Comparison of ENCODE assay signal across 8 cellular contexts in genomic region chr5:110441035-110441434, GRCh38.
DNase-seq lines count a peak whose midpoint lies in the region; ATAC-seq, FAIRE-seq and TF ChIP-seq lines count a peak whose summit lies in the region.

No MANE protein-coding gene starts in this region.

- H4K91ac ChIP-seq in IMR-90 (ENCODE audit: insufficient read depth, low read depth, low read length): no peak overlapping the region

- intact Hi-C loops in IMR-90 (cut with micrococcal nuclease): loop anchor here (1.0 to 10.0 kb wide), 2 partner anchors 184 to 274 kb away; no protein-coding TSS in a partner anchor

- no peaks in the 10 kb centered on the region for H3K36me3 Mint-ChIP-seq in natural killer cell treated with Interleukin-12 subunit alpha and Interleukin-12 subunit beta and Interleukin-15 and Interleukin-18, amount 100 ng/mL, for 72 hours

- H3K4me3 Mint-ChIP-seq in natural killer cell treated with Interleukin-12 subunit alpha and Interleukin-12 subunit beta and Interleukin-15 and Interleukin-18, amount 100 ng/mL, for 72 hours: no peak overlapping the region

- DNase-seq in D721Med (ENCODE audit: insufficient read length, low spot score) (no peak), IMR-90 (peak; percentile 31), adipocyte (ENCODE audit: low read depth) (peak; percentile 75), myocyte (ENCODE audit: low read depth) (peak; percentile 62), NCI-H2029 (lab: John Stamatoyannopoulos, UW) (no peak), ureter (ENCODE audit: low spot score) (no peak)
- DNase-seq in natural killer cell treated with Interleukin-12 subunit alpha and Interleukin-12 subunit beta and Interleukin-15 and Interleukin-18, amount 100 ng/mL, for 72 hours (ENCODE audit: low spot score): no peak

- peak; percentile 58 for ATAC-seq in GM19438 (IDR thresholded peaks at IDR 0.05; ENCODE audit: low read depth, unreplicated experiment)
- peak; percentile 66 for ATAC-seq in IMR-90 (ENCODE audit: low read depth)
- ATAC-seq in natural killer cell treated with Interleukin-12 subunit alpha and Interleukin-12 subunit beta and Interleukin-15 and Interleukin-18, amount 100 ng/mL, for 72 hours: no peak

- no TSS peak for BruUV-seq in IMR-90 (replicated peaks; lab: Mats Ljungman, UMichigan)

- peak; percentile 60 for TF ChIP-seq RAD21 in IMR-90 (IDR thresholded peaks at IDR 0.05; ENCODE audit: low read length)

- no peaks in the 10 kb centered on the region for H3K4me1 Mint-ChIP-seq in natural killer cell treated with Interleukin-12 subunit alpha and Interleukin-12 subunit beta and Interleukin-15 and Interleukin-18, amount 100 ng/mL, for 72 hours (ENCODE audit: low read depth in 2 of 2)

- whole genome bisulfite sequencing in IMR-90 (ENCODE audit: extremely low coverage in 2 of 2, insufficient read length in 1 of 2), 2 experiments: 20% methylated on average over 1 of the region's 2 CpGs; no CpG with 5 or more reads in 1 of the 2 experiments

- H3K27ac ChIP-seq in IMR-90 (ENCODE audit: insufficient read depth, low read length): no peak overlapping the region

- no peak for FAIRE-seq in D721Med (lab: Jason Lieb, UNC)

- in situ Hi-C loops in IMR-90 (cut with MboI; ENCODE audit: low sequenced_read_pairs): no loop called here

- no peaks in the 10 kb centered on the region for H4K20me1 ChIP-seq in IMR-90 (ENCODE audit: insufficient read depth, low read length)

- H3K27me3 Mint-ChIP-seq in natural killer cell treated with Interleukin-12 subunit alpha and Interleukin-12 subunit beta and Interleukin-15 and Interleukin-18, amount 100 ng/mL, for 72 hours: no peaks in the 10 kb centered on the region

- no peaks in the 10 kb centered on the region; the same call in 1 of the 2 replicates for H3K9me3 ChIP-seq in IMR-90 (ENCODE audit: control insufficient read depth, insufficient read depth, low read length)
- no peaks in the 10 kb centered on the region for H3K9me3 ChIP-seq in adipocyte (ENCODE audit: control insufficient read depth, low read length)

- no peak overlapping the region for H2AFZ ChIP-seq in IMR-90 (replicated peaks; ENCODE audit: low read length, poor library complexity)

- no peak overlapping the region for H3K4me3 ChIP-seq in IMR-90 (ENCODE audit: insufficient read depth, low read depth, low read length)
- H3K4me3 ChIP-seq in adipocyte (ENCODE audit: low read length): no peak overlapping the region

- H3K14ac ChIP-seq in IMR-90 (replicated peaks; ENCODE audit: low read depth, low read length): no peak overlapping the region

- no peak overlapping the region for H3K23ac ChIP-seq in IMR-90 (ENCODE audit: low read depth, low read length)

- H2BK15ac ChIP-seq in IMR-90 (ENCODE audit: low read depth, low read length): no peak overlapping the region

- H3K27me3 ChIP-seq in IMR-90 (ENCODE audit: control insufficient read depth, insufficient read depth, low read length) (no peaks in the 10 kb centered on the region), adipocyte (replicated peaks; ENCODE audit: control insufficient read depth, insufficient read depth, low read length) (no peaks in the 10 kb centered on the region)

- no peaks in the 10 kb centered on the region for H3K79me1 ChIP-seq in IMR-90 (ENCODE audit: low read depth in 1 of 2, low read length in 2 of 2)

- no peak overlapping the region for H2BK5ac ChIP-seq in IMR-90 (ENCODE audit: low read depth, low read length, poor library complexity, severe bottlenecking)

- H3K56ac ChIP-seq in IMR-90 (ENCODE audit: extremely low read depth, insufficient read depth, low read length): no peak overlapping the region

- H3K27ac Mint-ChIP-seq in natural killer cell treated with Interleukin-12 subunit alpha and Interleukin-12 subunit beta and Interleukin-15 and Interleukin-18, amount 100 ng/mL, for 72 hours: no peak overlapping the region

- H3K9ac ChIP-seq in IMR-90 (ENCODE audit: low read depth, low read length): no peak overlapping the region
- no peak overlapping the region for H3K9ac ChIP-seq in adipocyte (ENCODE audit: low read length)

- no peak overlapping the region for H3K18ac ChIP-seq in IMR-90 (ENCODE audit: low read depth, low read length)

- H2AK9ac ChIP-seq in IMR-90 (replicated peaks; ENCODE audit: low read depth, low read length, poor library complexity): no peak overlapping the region

- H2AK5ac ChIP-seq in IMR-90 (ENCODE audit: low read depth, low read length): no peak overlapping the region

- H2BK120ac ChIP-seq in IMR-90 (ENCODE audit: low read depth, low read length): no peak overlapping the region

- CTCF ChIA-PET in IMR-90 (lab: Yijun Ruan, JAX): interaction anchor here (0.6 kb wide), 1 partner anchor 11 kb away, joined by 3 read pairs; no protein-coding TSS in a partner anchor

- no peak overlapping the region for H4K8ac ChIP-seq in IMR-90 (ENCODE audit: low read depth in 2 of 2, low read length in 2 of 2)

- TF ChIP-seq CTCF in D721Med (IDR thresholded peaks at IDR 0.05; ENCODE audit: insufficient read depth, missing control alignments): peak; percentile 42
- peak; percentile 45 for TF ChIP-seq CTCF in IMR-90 (conservative IDR thresholded peaks at IDR 0.05; ENCODE audit: low read depth, low read length)

- no peak overlapping the region for H4K5ac ChIP-seq in IMR-90 (ENCODE audit: low read depth, low read length)

- TF ChIP-seq POLR2A in IMR-90 (IDR thresholded peaks at IDR 0.05; ENCODE audit: low read depth, low read length): no peak

- POLR2A ChIA-PET in IMR-90 (lab: Charles Lee; ENCODE audit: unreplicated experiment): no interaction called here

- H2BK20ac ChIP-seq in IMR-90 (ENCODE audit: low read depth, low read length): no peak overlapping the region

- H3K4me1 ChIP-seq in IMR-90 (ENCODE audit: control insufficient read depth, insufficient read depth, low read length) (no peaks in the 10 kb centered on the region), adipocyte (ENCODE audit: control insufficient read depth, insufficient read depth, low read length) (peaks cover 12% of the 10 kb centered on the region)

- peaks cover 3% of the 10 kb centered on the region for H3K9me3 Mint-ChIP-seq in natural killer cell treated with Interleukin-12 subunit alpha and Interleukin-12 subunit beta and Interleukin-15 and Interleukin-18, amount 100 ng/mL, for 72 hours

- H3K4ac ChIP-seq in IMR-90 (ENCODE audit: low read depth, low read length): no peak overlapping the region

- H3K9me1 ChIP-seq in IMR-90 (ENCODE audit: insufficient read depth, low read length): no peaks in the 10 kb centered on the region

- H3K36me3 ChIP-seq in IMR-90 (ENCODE audit: control insufficient read depth, insufficient read depth, low read length) (no peaks in the 10 kb centered on the region), adipocyte (ENCODE audit: control insufficient read depth, insufficient read depth, low read length, severe bottlenecking) (no peaks in the 10 kb centered on the region)

- dilution Hi-C loops in IMR-90 (cut with HindIII; ENCODE audit: low sequenced_read_pairs, unreplicated experiment): no loop called here

- H3K4me2 ChIP-seq in IMR-90 (ENCODE audit: low read depth, low read length): no peak overlapping the region

TF ChIP-seq in IMR-90, 13 proteins besides CTCF, POLR2A, EP300 and RAD21:
- TF ChIP-seq CEBPB (IDR thresholded peaks at IDR 0.05; ENCODE audit: low read depth, low read length) (no peak), ELK1 (IDR thresholded peaks at IDR 0.05; ENCODE audit: borderline replicate concordance, low read depth, low read length) (no peak), SMC3 (IDR thresholded peaks at IDR 0.05; ENCODE audit: low read depth, low read length) (0 out of 2 replicates have a peak, but pooled peaks have one; percentile 27), RFX5 (IDR thresholded peaks at IDR 0.05; ENCODE audit: low read depth, low read length) (no peak)

Comparison
In these comparisons a context has a peak if more than half of its experiments do, and no peak if none do; other contexts are left out.
1. DNase-seq: peak in IMR-90 (single experiment), adipocyte (single experiment) and myocyte (single experiment); none in D721Med (single experiment), NCI-H2029 (single experiment), natural killer cell treated with Interleukin-12 subunit alpha and Interleukin-12 subunit beta and Interleukin-15 and Interleukin-18, amount 100 ng/mL, for 72 hours (single experiment) and ureter (single experiment).
2. ATAC-seq: peak in GM19438 (single experiment) and IMR-90 (single experiment); none in natural killer cell treated with Interleukin-12 subunit alpha and Interleukin-12 subunit beta and Interleukin-15 and Interleukin-18, amount 100 ng/mL, for 72 hours (0 of 2).